Comparison of ENCODE assay signal across 1 cellular context in genomic region chr17:79789943-79790804, GRCh38.
TF ChIP-seq lines count a peak whose summit lies in the region.

No MANE protein-coding gene starts in this region.

TF ChIP-seq in HepG2, 621 proteins besides CTCF, POLR2A, EP300 and RAD21 (continued from another document and continues in another):
- no peak for TF ChIP-seq ZNF589 (CRISPR knock-in tag; conservative IDR thresholded peaks at IDR 0.05)
- TF ChIP-seq PTBP1 (IDR thresholded peaks at IDR 0.05; ENCODE audit: low read depth, low read length, poor library complexity, severe bottlenecking): no peak
- no peak for TF ChIP-seq ZNF282 (IDR thresholded peaks at IDR 0.05; ENCODE audit: partially characterized antibody)
- TF ChIP-seq, protein P1, sequence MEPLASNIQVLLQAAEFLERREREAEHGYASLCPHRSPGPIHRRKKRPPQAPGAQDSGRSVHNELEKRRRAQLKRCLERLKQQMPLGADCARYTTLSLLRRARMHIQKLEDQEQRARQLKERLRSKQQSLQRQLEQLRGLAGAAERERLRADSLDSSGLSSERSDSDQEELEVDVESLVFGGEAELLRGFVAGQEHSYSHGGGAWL (CRISPR knock-in tag; IDR thresholded peaks at IDR 0.05): peak; percentile 34; the same call in 1 of the 2 replicates
- no peak for TF ChIP-seq ZNF251 (CRISPR knock-in tag; IDR thresholded peaks at IDR 0.05)
- TF ChIP-seq GFI1 (CRISPR knock-in tag; IDR thresholded peaks at IDR 0.05; ENCODE audit: borderline replicate concordance): no peak
- TF ChIP-seq, protein P2, sequence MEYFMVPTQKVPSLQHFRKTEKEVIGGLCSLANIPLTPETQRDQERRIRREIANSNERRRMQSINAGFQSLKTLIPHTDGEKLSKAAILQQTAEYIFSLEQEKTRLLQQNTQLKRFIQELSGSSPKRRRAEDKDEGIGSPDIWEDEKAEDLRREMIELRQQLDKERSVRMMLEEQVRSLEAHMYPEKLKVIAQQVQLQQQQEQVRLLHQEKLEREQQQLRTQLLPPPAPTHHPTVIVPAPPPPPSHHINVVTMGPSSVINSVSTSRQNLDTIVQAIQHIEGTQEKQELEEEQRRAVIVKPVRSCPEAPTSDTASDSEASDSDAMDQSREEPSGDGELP (IDR thresholded peaks at IDR 0.05; ENCODE audit: borderline replicate concordance, low read depth): no peak
- TF ChIP-seq CENPX (CRISPR knock-in tag; IDR thresholded peaks at IDR 0.05): no peak
- TF ChIP-seq, protein P3, sequence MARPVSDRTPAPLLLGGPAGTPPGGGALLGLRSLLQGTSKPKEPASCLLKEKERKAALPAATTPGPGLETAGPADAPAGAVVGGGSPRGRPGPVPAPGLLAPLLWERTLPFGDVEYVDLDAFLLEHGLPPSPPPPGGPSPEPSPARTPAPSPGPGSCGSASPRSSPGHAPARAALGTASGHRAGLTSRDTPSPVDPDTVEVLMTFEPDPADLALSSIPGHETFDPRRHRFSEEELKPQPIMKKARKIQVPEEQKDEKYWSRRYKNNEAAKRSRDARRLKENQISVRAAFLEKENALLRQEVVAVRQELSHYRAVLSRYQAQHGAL (CRISPR knock-in tag; IDR thresholded peaks at IDR 0.05; ENCODE audit: not compliant biosample characterization): peak; percentile 58
- no peak for TF ChIP-seq AHR (CRISPR knock-in tag; IDR thresholded peaks at IDR 0.05)
- no peak for TF ChIP-seq NFRKB (IDR thresholded peaks at IDR 0.05)
- no peak; the same call in 1 of the 2 replicates for TF ChIP-seq ADNP (CRISPR knock-in tag; IDR thresholded peaks at IDR 0.05)
- TF ChIP-seq ZNF10 (CRISPR knock-in tag; IDR thresholded peaks at IDR 0.05; ENCODE audit: borderline replicate concordance, low read depth): no peak
- TF ChIP-seq, protein P4, sequence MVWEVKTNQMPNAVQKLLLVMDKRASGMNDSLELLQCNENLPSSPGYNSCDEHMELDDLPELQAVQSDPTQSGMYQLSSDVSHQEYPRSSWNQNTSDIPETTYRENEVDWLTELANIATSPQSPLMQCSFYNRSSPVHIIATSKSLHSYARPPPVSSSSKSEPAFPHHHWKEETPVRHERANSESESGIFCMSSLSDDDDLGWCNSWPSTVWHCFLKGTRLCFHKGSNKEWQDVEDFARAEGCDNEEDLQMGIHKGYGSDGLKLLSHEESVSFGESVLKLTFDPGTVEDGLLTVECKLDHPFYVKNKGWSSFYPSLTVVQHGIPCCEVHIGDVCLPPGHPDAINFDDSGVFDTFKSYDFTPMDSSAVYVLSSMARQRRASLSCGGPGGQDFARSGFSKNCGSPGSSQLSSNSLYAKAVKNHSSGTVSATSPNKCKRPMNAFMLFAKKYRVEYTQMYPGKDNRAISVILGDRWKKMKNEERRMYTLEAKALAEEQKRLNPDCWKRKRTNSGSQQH (CRISPR knock-in tag; IDR thresholded peaks at IDR 0.05; ENCODE audit: low read depth): 0 out of 2 replicates have a peak, but pooled peaks have one; percentile 37
- TF ChIP-seq, protein P5, sequence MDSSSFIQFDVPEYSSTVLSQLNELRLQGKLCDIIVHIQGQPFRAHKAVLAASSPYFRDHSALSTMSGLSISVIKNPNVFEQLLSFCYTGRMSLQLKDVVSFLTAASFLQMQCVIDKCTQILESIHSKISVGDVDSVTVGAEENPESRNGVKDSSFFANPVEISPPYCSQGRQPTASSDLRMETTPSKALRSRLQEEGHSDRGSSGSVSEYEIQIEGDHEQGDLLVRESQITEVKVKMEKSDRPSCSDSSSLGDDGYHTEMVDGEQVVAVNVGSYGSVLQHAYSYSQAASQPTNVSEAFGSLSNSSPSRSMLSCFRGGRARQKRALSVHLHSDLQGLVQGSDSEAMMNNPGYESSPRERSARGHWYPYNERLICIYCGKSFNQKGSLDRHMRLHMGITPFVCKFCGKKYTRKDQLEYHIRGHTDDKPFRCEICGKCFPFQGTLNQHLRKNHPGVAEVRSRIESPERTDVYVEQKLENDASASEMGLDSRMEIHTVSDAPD (CRISPR knock-in tag; IDR thresholded peaks at IDR 0.05): no peak
- TF ChIP-seq ZNF564 (CRISPR knock-in tag; IDR thresholded peaks at IDR 0.05): no peak; the same call in 1 of the 2 replicates
- no peak; the same call in 1 of the 2 replicates for TF ChIP-seq ZNF274 (CRISPR knock-in tag; IDR thresholded peaks at IDR 0.05)
- no peak for TF ChIP-seq ZNF775 (CRISPR knock-in tag; IDR thresholded peaks at IDR 0.05; ENCODE audit: borderline replicate concordance)
- TF ChIP-seq NR2F2 (IDR thresholded peaks at IDR 0.05; ENCODE audit: borderline replicate concordance, low read depth): no peak
- no peak for TF ChIP-seq ZNF441 (CRISPR knock-in tag; IDR thresholded peaks at IDR 0.05; ENCODE audit: borderline replicate concordance)
- TF ChIP-seq JDP2 (CRISPR knock-in tag; IDR thresholded peaks at IDR 0.05; ENCODE audit: borderline replicate concordance): no peak
- TF ChIP-seq PHF20 (CRISPR knock-in tag; IDR thresholded peaks at IDR 0.05): no peak; the same call in 1 of the 2 replicates
- TF ChIP-seq ISX (CRISPR knock-in tag; conservative IDR thresholded peaks at IDR 0.05): 0 out of 2 replicates have a peak, but pooled peaks have one; percentile 29
- TF ChIP-seq, protein P6, sequence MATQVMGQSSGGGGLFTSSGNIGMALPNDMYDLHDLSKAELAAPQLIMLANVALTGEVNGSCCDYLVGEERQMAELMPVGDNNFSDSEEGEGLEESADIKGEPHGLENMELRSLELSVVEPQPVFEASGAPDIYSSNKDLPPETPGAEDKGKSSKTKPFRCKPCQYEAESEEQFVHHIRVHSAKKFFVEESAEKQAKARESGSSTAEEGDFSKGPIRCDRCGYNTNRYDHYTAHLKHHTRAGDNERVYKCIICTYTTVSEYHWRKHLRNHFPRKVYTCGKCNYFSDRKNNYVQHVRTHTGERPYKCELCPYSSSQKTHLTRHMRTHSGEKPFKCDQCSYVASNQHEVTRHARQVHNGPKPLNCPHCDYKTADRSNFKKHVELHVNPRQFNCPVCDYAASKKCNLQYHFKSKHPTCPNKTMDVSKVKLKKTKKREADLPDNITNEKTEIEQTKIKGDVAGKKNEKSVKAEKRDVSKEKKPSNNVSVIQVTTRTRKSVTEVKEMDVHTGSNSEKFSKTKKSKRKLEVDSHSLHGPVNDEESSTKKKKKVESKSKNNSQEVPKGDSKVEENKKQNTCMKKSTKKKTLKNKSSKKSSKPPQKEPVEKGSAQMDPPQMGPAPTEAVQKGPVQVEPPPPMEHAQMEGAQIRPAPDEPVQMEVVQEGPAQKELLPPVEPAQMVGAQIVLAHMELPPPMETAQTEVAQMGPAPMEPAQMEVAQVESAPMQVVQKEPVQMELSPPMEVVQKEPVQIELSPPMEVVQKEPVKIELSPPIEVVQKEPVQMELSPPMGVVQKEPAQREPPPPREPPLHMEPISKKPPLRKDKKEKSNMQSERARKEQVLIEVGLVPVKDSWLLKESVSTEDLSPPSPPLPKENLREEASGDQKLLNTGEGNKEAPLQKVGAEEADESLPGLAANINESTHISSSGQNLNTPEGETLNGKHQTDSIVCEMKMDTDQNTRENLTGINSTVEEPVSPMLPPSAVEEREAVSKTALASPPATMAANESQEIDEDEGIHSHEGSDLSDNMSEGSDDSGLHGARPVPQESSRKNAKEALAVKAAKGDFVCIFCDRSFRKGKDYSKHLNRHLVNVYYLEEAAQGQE (IDR thresholded peaks at IDR 0.05; ENCODE audit: borderline replicate concordance in 1 of 2, low read depth in 1 of 2, low read length in 2 of 2): no peak
- TF ChIP-seq CEBPG (CRISPR knock-in tag; IDR thresholded peaks at IDR 0.05): no peak
- no peak for TF ChIP-seq ZBTB21 (CRISPR knock-in tag; IDR thresholded peaks at IDR 0.05)
- TF ChIP-seq CHCHD3 (CRISPR knock-in tag; IDR thresholded peaks at IDR 0.05): no peak
- TF ChIP-seq KDM5B (CRISPR knock-in tag; IDR thresholded peaks at IDR 0.05; ENCODE audit: borderline replicate concordance): peak; percentile 92
- peak; percentile 21; the same call in 1 of the 2 replicates for TF ChIP-seq ELK4 (CRISPR knock-in tag; IDR thresholded peaks at IDR 0.05; ENCODE audit: borderline replicate concordance)
- no peak for TF ChIP-seq RBAK (CRISPR knock-in tag; IDR thresholded peaks at IDR 0.05)
- TF ChIP-seq TEAD3 (CRISPR knock-in tag; optimal IDR thresholded peaks at IDR 0.05; ENCODE audit: borderline replicate concordance): no peak
- TF ChIP-seq ZNF263 (CRISPR knock-in tag; IDR thresholded peaks at IDR 0.05): peak; percentile 85
- no peak for TF ChIP-seq FOXA1 (IDR thresholded peaks at IDR 0.05)
- TF ChIP-seq FOXA1 (CRISPR knock-in tag; IDR thresholded peaks at IDR 0.05): no peak
- 0 out of 2 replicates have a peak, but pooled peaks have one; percentile 19 for TF ChIP-seq ZNF724P (CRISPR knock-in tag; IDR thresholded peaks at IDR 0.05; ENCODE audit: borderline replicate concordance)
- TF ChIP-seq, protein P7, sequence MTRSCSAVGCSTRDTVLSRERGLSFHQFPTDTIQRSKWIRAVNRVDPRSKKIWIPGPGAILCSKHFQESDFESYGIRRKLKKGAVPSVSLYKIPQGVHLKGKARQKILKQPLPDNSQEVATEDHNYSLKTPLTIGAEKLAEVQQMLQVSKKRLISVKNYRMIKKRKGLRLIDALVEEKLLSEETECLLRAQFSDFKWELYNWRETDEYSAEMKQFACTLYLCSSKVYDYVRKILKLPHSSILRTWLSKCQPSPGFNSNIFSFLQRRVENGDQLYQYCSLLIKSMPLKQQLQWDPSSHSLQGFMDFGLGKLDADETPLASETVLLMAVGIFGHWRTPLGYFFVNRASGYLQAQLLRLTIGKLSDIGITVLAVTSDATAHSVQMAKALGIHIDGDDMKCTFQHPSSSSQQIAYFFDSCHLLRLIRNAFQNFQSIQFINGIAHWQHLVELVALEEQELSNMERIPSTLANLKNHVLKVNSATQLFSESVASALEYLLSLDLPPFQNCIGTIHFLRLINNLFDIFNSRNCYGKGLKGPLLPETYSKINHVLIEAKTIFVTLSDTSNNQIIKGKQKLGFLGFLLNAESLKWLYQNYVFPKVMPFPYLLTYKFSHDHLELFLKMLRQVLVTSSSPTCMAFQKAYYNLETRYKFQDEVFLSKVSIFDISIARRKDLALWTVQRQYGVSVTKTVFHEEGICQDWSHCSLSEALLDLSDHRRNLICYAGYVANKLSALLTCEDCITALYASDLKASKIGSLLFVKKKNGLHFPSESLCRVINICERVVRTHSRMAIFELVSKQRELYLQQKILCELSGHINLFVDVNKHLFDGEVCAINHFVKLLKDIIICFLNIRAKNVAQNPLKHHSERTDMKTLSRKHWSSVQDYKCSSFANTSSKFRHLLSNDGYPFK (CRISPR knock-in tag; IDR thresholded peaks at IDR 0.05; ENCODE audit: borderline replicate concordance): no peak; the same call in 1 of the 2 replicates
- TF ChIP-seq, protein P8, sequence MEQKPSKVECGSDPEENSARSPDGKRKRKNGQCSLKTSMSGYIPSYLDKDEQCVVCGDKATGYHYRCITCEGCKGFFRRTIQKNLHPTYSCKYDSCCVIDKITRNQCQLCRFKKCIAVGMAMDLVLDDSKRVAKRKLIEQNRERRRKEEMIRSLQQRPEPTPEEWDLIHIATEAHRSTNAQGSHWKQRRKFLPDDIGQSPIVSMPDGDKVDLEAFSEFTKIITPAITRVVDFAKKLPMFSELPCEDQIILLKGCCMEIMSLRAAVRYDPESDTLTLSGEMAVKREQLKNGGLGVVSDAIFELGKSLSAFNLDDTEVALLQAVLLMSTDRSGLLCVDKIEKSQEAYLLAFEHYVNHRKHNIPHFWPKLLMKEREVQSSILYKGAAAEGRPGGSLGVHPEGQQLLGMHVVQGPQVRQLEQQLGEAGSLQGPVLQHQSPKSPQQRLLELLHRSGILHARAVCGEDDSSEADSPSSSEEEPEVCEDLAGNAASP (CRISPR knock-in tag; IDR thresholded peaks at IDR 0.05; ENCODE audit: borderline replicate concordance): no peak
- no peak for TF ChIP-seq PAWR (CRISPR knock-in tag; IDR thresholded peaks at IDR 0.05; ENCODE audit: borderline replicate concordance)
- no peak for TF ChIP-seq ZNF562 (CRISPR knock-in tag; IDR thresholded peaks at IDR 0.05; ENCODE audit: borderline replicate concordance)
- TF ChIP-seq FOXJ3 (CRISPR knock-in tag; IDR thresholded peaks at IDR 0.05; ENCODE audit: borderline replicate concordance): no peak
- no peak for TF ChIP-seq HINFP (CRISPR knock-in tag; IDR thresholded peaks at IDR 0.05; ENCODE audit: low read depth)
- no peak for TF ChIP-seq EED (CRISPR knock-in tag; IDR thresholded peaks at IDR 0.05)
- 0 out of 2 replicates have a peak, but pooled peaks have one; percentile 29 for TF ChIP-seq RARG (CRISPR knock-in tag; IDR thresholded peaks at IDR 0.05; ENCODE audit: low read depth)
- no peak for TF ChIP-seq ZNF691 (CRISPR knock-in tag; IDR thresholded peaks at IDR 0.05; ENCODE audit: borderline replicate concordance, low read depth)
- TF ChIP-seq FOXC1 (CRISPR knock-in tag; IDR thresholded peaks at IDR 0.05; ENCODE audit: borderline replicate concordance): peak; percentile 66
